In genomic region chrX:48694776-48695523, GRCh38 we compare ENCODE assay signal across 10 cellular contexts. TPM values are rescaled to one million over a fixed set of nuclear protein-coding genes. Genes with fewer than 3 reads are reported as not detected.
A peak's percentile ranks its signal among the peaks of the same experiment; 100 is the strongest.
DNase-seq lines count a peak whose midpoint lies in the region; TF ChIP-seq lines count a peak whose summit lies in the region.
"Had no signal": no experiment of that assay in that cellular context is flagged by ENCODE, and none has a peak within 500 bp of the region (broad histone marks: within the 10 kb centered on the region; RNA-seq: fewer than 3 reads in every experiment).

No MANE protein-coding gene starts in this region.

- peak overlapping the region; percentile 85 for H3K9ac ChIP-seq in Karpas-422 (ENCODE audit: low read length)

- H3K9me3 Mint-ChIP-seq in brain: peaks cover 0 to 31% (median 0%) of the 10 kb centered on the region in 5 experiments

- peak overlapping the region; percentile 92 to 99 (median 93) for H3K27ac Mint-ChIP-seq in brain

- no peaks in the 10 kb centered on the region for H3K9me2 ChIP-seq in Karpas-422 (replicated peaks; ENCODE audit: insufficient read depth, low read length)

- H3K27ac ChIP-seq in Karpas-422 (ENCODE audit: low read length): no peak overlapping the region

- no peaks in the 10 kb centered on the region for H4K20me1 ChIP-seq in Karpas-422 (ENCODE audit: insufficient read depth, low read depth, low read length)

- H3K27me3 ChIP-seq in Karpas-422 (ENCODE audit: low read length) (no peaks in the 10 kb centered on the region), neuron (ENCODE audit: insufficient read depth, low read length) (no peaks in the 10 kb centered on the region)

- H3K36me3 ChIP-seq in Karpas-422 (ENCODE audit: insufficient read depth, low read length) (peaks cover 7% of the 10 kb centered on the region; the same call in 1 of the 2 replicates), neuron (ENCODE audit: insufficient read depth, low read length) (peaks cover 6% of the 10 kb centered on the region)

- H3K4me1 Mint-ChIP-seq in brain: peaks cover 27% of the 10 kb centered on the region

- H3K9me3 ChIP-seq in Karpas-422 (ENCODE audit: low read length) (no peaks in the 10 kb centered on the region), neuron (ENCODE audit: low read length) (no peaks in the 10 kb centered on the region)

- H3K27me3 Mint-ChIP-seq in brain: peaks cover 3% of the 10 kb centered on the region

- TF ChIP-seq CTCF in brain (conservative IDR thresholded peaks at IDR 0.05): no peak

- peak; percentile 42 for DNase-seq in NCI-H146 (lab: John Stamatoyannopoulos, UW)
- DNase-seq in NCI-H146 treated with DMSO at 0.1 percent for 48 hours (lab: John Stamatoyannopoulos, UW; ENCODE audit: unreplicated experiment): no peak
- no peak for DNase-seq in Karpas-422
- DNase-seq in NCI-H1694 treated with DMSO at 0.1 percent for 48 hours (lab: John Stamatoyannopoulos, UW): no peak
- DNase-seq in RKO (ENCODE audit: low spot score): no peak
- no peak for DNase-seq in NCI-H524 treated with DMSO at 0.1 percent for 48 hours (lab: John Stamatoyannopoulos, UW)
- DNase-seq: activated CD8-positive, alpha-beta memory T cell treated with anti-CD3 and anti-CD28 coated beads, Interleukin-2, amount 50 U/mL, for 4 hours; effector memory CD4-positive, alpha-beta T cell had no signal

- H3K4me3 ChIP-seq in Karpas-422 (ENCODE audit: low read length) (peak overlapping the region; percentile 70; the same call in 1 of the 2 replicates), neuron (ENCODE audit: low read length) (peak overlapping the region; percentile 60)

- H3K79me2 ChIP-seq in Karpas-422 (ENCODE audit: low read length): peaks cover 27% of the 10 kb centered on the region

- H3K4me2 ChIP-seq in Karpas-422 (ENCODE audit: low read depth, low read length, poor library complexity, severe bottlenecking): peak overlapping the region; percentile 66

- H3K36me3 Mint-ChIP-seq in brain: peaks cover 5% of the 10 kb centered on the region

- H2AFZ ChIP-seq in Karpas-422 (ENCODE audit: low read length) (no peak overlapping the region), neuron (ENCODE audit: low read depth, low read length) (no peak overlapping the region)

- H3K4me1 ChIP-seq in Karpas-422 (ENCODE audit: low read length) (peaks cover 23% of the 10 kb centered on the region), neuron (ENCODE audit: insufficient read depth, low read length) (peaks cover 12% of the 10 kb centered on the region)

- peak overlapping the region; percentile 87 to 93 (median 91) for H3K4me3 Mint-ChIP-seq in brain

RNA-seq across cellular contexts. Expression of gene SUV39H1, which starts 1.6 kb away (rescaled TPM):
- 9.5 and 12.2 TPM in 2 replicates for total RNA-seq in Karpas-422 (2014; rRNA removed; shearing (Covaris generic); ENCODE audit: low replicate concordance)
- 10.1 TPM for polyA plus RNA-seq in brain (ENCODE audit: insufficient read depth, low read depth, low replicate concordance)

RNA-seq across cellular contexts. Expression of gene WAS, which starts 11.4 kb away (rescaled TPM):
- 63.4 and 83.6 TPM in 2 replicates for total RNA-seq in Karpas-422 (2014; rRNA removed; shearing (Covaris generic); ENCODE audit: low replicate concordance)
- polyA plus RNA-seq in brain (ENCODE audit: insufficient read depth, low read depth, low replicate concordance): 2.9 TPM
